In genomic region chr6:24738732-24739131, GRCh38 we compare ENCODE assay signal across 17 cellular contexts.
DNase-seq lines count a peak whose midpoint lies in the region; ATAC-seq and TF ChIP-seq lines count a peak whose summit lies in the region.
"Had no signal": no experiment of that assay in that cellular context is flagged by ENCODE, and none has a peak within 500 bp of the region (broad histone marks: within the 10 kb centered on the region; RNA-seq: fewer than 3 reads in every experiment).

No MANE protein-coding gene starts in this region.

- no peak for ATAC-seq in GM18511 (IDR thresholded peaks at IDR 0.05; ENCODE audit: unreplicated experiment)

- peak overlapping the region; percentile 74 for H3K27ac ChIP-seq in VCaP
- H3K27ac ChIP-seq: SJSA1 had no signal

- H3K4me3 ChIP-seq in epithelial cell of esophagus (ENCODE audit: low read length), result no peak overlapping the region
- H3K4me3 ChIP-seq: BLaER1 treated with 17β-estradiol and CSF1 and Interleukin-3, amounts not matched to agents 10 nM and 100 nM; HAP-1; SJSA1 had no signal

- DNase-seq in CD1c-positive myeloid dendritic cell (ENCODE audit: extremely low spot score), result peak; percentile 37
- peak; percentile 86 for DNase-seq in MV-4-11 (lab: John Stamatoyannopoulos, UW)
- DNase-seq in epithelial cell of esophagus (ENCODE audit: low read depth), result peak; percentile 34
- DNase-seq in superior temporal gyrus (ENCODE audit: extremely low spot score), result no peak
- no peak for DNase-seq in NCI-H524 (lab: John Stamatoyannopoulos, UW)
- DNase-seq in DMS53 (lab: John Stamatoyannopoulos, UW), result no peak
- DNase-seq: GF-D8, Kasumi-1, NCI-H1092 treated with DMSO at 0.1 percent for 48 hours, NCI-H187 treated with DMSO at 0.1 percent for 48 hours, NCI-H446 treated with DMSO at 0.1 percent for 48 hours, NCI-H82 had no signal

- TF ChIP-seq CTCF in VCaP (conservative IDR thresholded peaks at IDR 0.05) (no peak), epithelial cell of esophagus (IDR thresholded peaks at IDR 0.05; ENCODE audit: insufficient read depth, low read depth, low read length, missing control alignments) (no peak)

Comparison
In these comparisons a context has a peak if more than half of its experiments do, and no peak if none do; other contexts are left out.
1. DNase-seq: peak in CD1c-positive myeloid dendritic cell (single experiment), MV-4-11 (single experiment) and epithelial cell of esophagus (single experiment); none in superior temporal gyrus (single experiment), NCI-H524 (0 of 2) and DMS53 (single experiment).